ENCODE assay signal across 8 cellular contexts in genomic region chr22:31212783-31213626, GRCh38. TPM values are rescaled to one million over a fixed set of nuclear protein-coding genes. Genes with fewer than 3 reads are reported as not detected.
DNase-seq lines count a peak whose midpoint lies in the region; ATAC-seq and TF ChIP-seq lines count a peak whose summit lies in the region.

No MANE protein-coding gene starts in this region.

- peak overlapping the region; percentile 61 to 97 (median 84) for H3K4me3 ChIP-seq in heart left ventricle
- H3K4me3 ChIP-seq in lung: peak overlapping the region; percentile 67
- H3K4me3 ChIP-seq in upper lobe of right lung: peak overlapping the region; percentile 91

- no peaks in the 10 kb centered on the region for H3K27me3 ChIP-seq in heart left ventricle
- no peaks in the 10 kb centered on the region for H3K27me3 ChIP-seq in lung (ENCODE audit: control insufficient read depth, insufficient read depth)
- no peaks in the 10 kb centered on the region for H3K27me3 ChIP-seq in upper lobe of right lung

- ATAC-seq in heart left ventricle: peak in 1 of 4 donors; percentile 16
- no peak for ATAC-seq in left cardiac atrium
- no peak for ATAC-seq in lung (ENCODE audit: insufficient read depth, low FRiP score)
- ATAC-seq in upper lobe of right lung: no peak
- no peak for ATAC-seq in GM21717 (IDR thresholded peaks at IDR 0.05; ENCODE audit: unreplicated experiment)

- H3K27ac ChIP-seq in heart left ventricle (peak overlapping the region; percentile 29 to 92 (median 86)), adipose tissue (ENCODE audit: low read depth, low read length) (peak overlapping the region; percentile 0), lung (ENCODE audit: low read depth in 1 of 2, low read length in 1 of 2) (peak overlapping the region; percentile 12 to 87), upper lobe of right lung (peak overlapping the region; percentile 86)

- 29 to 35% (median 32%) methylated on average over 11 of the region's 11 CpGs for WGBS in heart left ventricle, 4 donors
- 26 to 38% (median 26%) methylated on average over 11 of the region's 11 CpGs for WGBS in adipose tissue, 3 donors
- WGBS in lung, 2 donors: 15 to 22% methylated on average over 11 of the region's 11 CpGs

- TF ChIP-seq CTCF in heart left ventricle (IDR thresholded peaks at IDR 0.05) (no peak), lung (IDR thresholded peaks at IDR 0.05; ENCODE audit: control extremely low read depth, extremely low read depth) (no peak), upper lobe of right lung (IDR thresholded peaks at IDR 0.05) (no peak)

- DNase-seq in heart left ventricle: no peak
- DNase-seq in left cardiac atrium: no peak
- DNase-seq in lung (ENCODE audit: low spot score): no peak
- DNase-seq in upper lobe of right lung: no peak
- no peak for DNase-seq in germinal center (ENCODE audit: low spot score)
- no peak for DNase-seq in NCI-H1105 treated with DMSO at 0.1 percent for 48 hours (lab: John Stamatoyannopoulos, UW)

- H3K4me1 ChIP-seq in heart left ventricle (peaks cover 0 to 75% (median 49%) of the 10 kb centered on the region in 12 donors), lung (ENCODE audit: control insufficient read depth in 2 of 2, insufficient read depth in 2 of 2, low read length in 2 of 2) (peaks cover 12 to 25% of the 10 kb centered on the region in 2 donors), upper lobe of right lung (peaks cover 53% of the 10 kb centered on the region)

- intact Hi-C loops in heart left ventricle (cut with DNase I) (loop anchor here in 7 of 10 donors (1.0 to 10.0 kb wide), 7 partner anchors 18 to 79 kb away; partner anchors contain the start of genes PIK3IP1 (in 2 of the 7) and RNF185 (in 2 of the 7)), left cardiac atrium (cut with DNase I) (loop anchor here in 1 of 2 donors (10.0 kb wide), 1 partner anchor 62 kb away; no protein-coding TSS in a partner anchor), upper lobe of right lung (cut with DNase I) (no loop called here)

- H3K9me3 ChIP-seq in heart left ventricle (no peaks in the 10 kb centered on the region), lung (ENCODE audit: control insufficient read depth in 2 of 2, insufficient read depth in 1 of 2, low read length in 1 of 2) (no peaks in the 10 kb centered on the region), upper lobe of right lung (no peaks in the 10 kb centered on the region)

- H3K36me3 ChIP-seq in heart left ventricle: peaks cover 0 to 15% (median 0%) of the 10 kb centered on the region in 9 donors
- no peaks in the 10 kb centered on the region for H3K36me3 ChIP-seq in lung (ENCODE audit: control insufficient read depth in 2 of 2, insufficient read depth in 2 of 2, low read length in 2 of 2)
- H3K36me3 ChIP-seq in upper lobe of right lung: peaks cover 4% of the 10 kb centered on the region

- TF ChIP-seq POLR2A in heart left ventricle (IDR thresholded peaks at IDR 0.05): no peak

RNA-seq across cellular contexts. Expression of gene LIMK2, which starts 0.9 kb away (rescaled TPM):
- total RNA-seq in heart left ventricle (10 to 100 TPM in 4 of 9 donors, 1 to 10 TPM in 5; 7.1 to 33.3 (median 9.4) TPM), left cardiac atrium (10 to 100 TPM; 10.2 to 18.5 TPM), lung (10 to 100 TPM; 80.0 to 82.8 TPM), upper lobe of right lung (63.0 TPM)
- polyA plus RNA-seq in heart left ventricle (10 to 100 TPM in 1 of 2 donors, 1 to 10 TPM in 1; 7.0 to 10.9 TPM), adipose tissue (10 to 100 TPM; 11.7 to 32.7 (median 21.7) TPM), lung (100 to 1,000 TPM in 1 of 2 donors, 10 to 100 TPM in 1; 27.3 to 113 TPM)

RNA-seq across cellular contexts. Expression of gene RNF185, which starts 53.0 kb away (rescaled TPM):
- total RNA-seq in heart left ventricle: 10 to 100 TPM; 20.0 to 26.6 (median 23.1) TPM
- polyA plus RNA-seq in heart left ventricle: 10 to 100 TPM; 11.4 to 31.5 TPM
- 10 to 100 TPM; 20.2 to 24.4 TPM for total RNA-seq in left cardiac atrium
- polyA plus RNA-seq in adipose tissue: 10 to 100 TPM; 13.9 to 25.8 (median 23.4) TPM
- total RNA-seq in lung: 10 to 100 TPM; 28.2 to 34.1 TPM
- 10 to 100 TPM; 16.9 to 28.9 TPM for polyA plus RNA-seq in lung
- 37.9 TPM for total RNA-seq in upper lobe of right lung

Comparison
In these comparisons a context has a peak if more than half of its experiments do, and no peak if none do; other contexts are left out.
1. H3K27ac ChIP-seq: peak in every context shown above with its lines; median percentile 86 in upper lobe of right lung; 86 in heart left ventricle; 50 in lung; 0 in adipose tissue.